In genomic region chr4:127997534-127998388, GRCh38 we compare ENCODE assay signal across 1 cellular context.
TF ChIP-seq lines count a peak whose summit lies in the region.

No MANE protein-coding gene starts in this region.

TF ChIP-seq in HepG2, 621 proteins besides CTCF, POLR2A, EP300 and RAD21 (continued from another document):
- TF ChIP-seq ATF3 (CRISPR knock-in tag; IDR thresholded peaks at IDR 0.05): no peak
- TF ChIP-seq LCORL (IDR thresholded peaks at IDR 0.05): 0 out of 2 replicates have a peak, but pooled peaks have one; percentile 13
- no peak for TF ChIP-seq LCORL (CRISPR knock-in tag; IDR thresholded peaks at IDR 0.05)
